8 cellular contexts compared by ENCODE assay signal in genomic region chr3:8110966-8111798, GRCh38.
DNase-seq lines count a peak whose midpoint lies in the region; ATAC-seq, FAIRE-seq and TF ChIP-seq lines count a peak whose summit lies in the region.

No MANE protein-coding gene starts in this region.

- peak; percentile 50 for TF ChIP-seq CTCF in GM13976 (IDR thresholded peaks at IDR 0.05; ENCODE audit: borderline replicate concordance, control extremely low read depth, extremely low read depth, insufficient read depth, missing control alignments)
- TF ChIP-seq CTCF in bronchial epithelial cell (IDR thresholded peaks at IDR 0.05; ENCODE audit: insufficient read depth, low read length, severe bottlenecking) = peak; percentile 78
- peak; percentile 63 to 96 (median 80) for TF ChIP-seq CTCF in keratinocyte (optimal IDR thresholded peaks at IDR 0.05 in 1 of 3, IDR thresholded peaks at IDR 0.05 in 1 of 3, conservative IDR thresholded peaks at IDR 0.05 in 1 of 3; ENCODE audit: extremely low read depth in 1 of 3, insufficient read depth in 2 of 3, low read length in 3 of 3)

- H3K27ac ChIP-seq in keratinocyte (ENCODE audit: control insufficient read depth, insufficient read depth, low read length) = no peak overlapping the region

- ATAC-seq in HG02840 (IDR thresholded peaks at IDR 0.05; ENCODE audit: low FRiP score, unreplicated experiment) = peak; percentile 87

- dilution Hi-C loops in keratinocyte (cut with MboI; ENCODE audit: extremely low pct_ligation_motif_present, low sequenced_read_pairs) = no loop called here

- H3K4me3 ChIP-seq in bronchial epithelial cell (ENCODE audit: low read depth, low read length) = no peak overlapping the region
- H3K4me3 ChIP-seq in keratinocyte (ENCODE audit: control insufficient read depth in 2 of 3, extremely low read depth in 1 of 3, insufficient read depth in 2 of 3, low read depth in 1 of 3, low read length in 3 of 3) = no peak overlapping the region

- FAIRE-seq in bronchial epithelial cell (lab: Jason Lieb, UNC) = peak; percentile 36
- FAIRE-seq in keratinocyte (lab: Jason Lieb, UNC) = peak; percentile 90

- no peaks in the 10 kb centered on the region for H3K9me3 ChIP-seq in keratinocyte (ENCODE audit: control insufficient read depth, low read depth, low read length)

- in situ Hi-C loops in GM13976 (cut with MboI; ENCODE audit: low sequenced_read_pairs, unreplicated experiment) = no loop called here

- no peak overlapping the region for H2AFZ ChIP-seq in keratinocyte (ENCODE audit: control insufficient read depth, low read length)

- H3K36me3 ChIP-seq in bronchial epithelial cell (ENCODE audit: control insufficient read depth, insufficient read depth, low read length) (no peaks in the 10 kb centered on the region), keratinocyte (ENCODE audit: control insufficient read depth in 2 of 2, extremely low read depth in 1 of 2, insufficient read depth in 2 of 2, low read length in 2 of 2) (no peaks in the 10 kb centered on the region)

- no peaks in the 10 kb centered on the region for H3K79me2 ChIP-seq in keratinocyte (ENCODE audit: control insufficient read depth, insufficient read depth, low read length)

- H3K9ac ChIP-seq in keratinocyte (ENCODE audit: control insufficient read depth, extremely low read depth, insufficient read depth, low read length) = no peak overlapping the region

- peak; percentile 17 for DNase-seq in 8988T
- peak; percentile 34 for DNase-seq in GM13976 (ENCODE audit: low spot score)
- peak; percentile 47 for DNase-seq in NCI-H1105 treated with DMSO at 0.1 percent for 48 hours (lab: John Stamatoyannopoulos, UW)
- peak; percentile 25 for DNase-seq in UCSD-AML1 (lab: John Stamatoyannopoulos, UW; ENCODE audit: unreplicated experiment)
- peak; percentile 80 for DNase-seq in bronchial epithelial cell (ENCODE audit: low read depth)
- peak; percentile 7 for DNase-seq in keratinocyte (ENCODE audit: low read depth, low spot score)
- DNase-seq in stimulated activated CD4-positive, alpha-beta T cell treated with anti-CD3 and anti-CD28 coated beads, Interleukin-1b, Interleukin-23, amount 100 ng/mL, for 48 hours = peak; percentile 71

- no peaks in the 10 kb centered on the region for H3K4me1 ChIP-seq in keratinocyte (ENCODE audit: control insufficient read depth, extremely low read depth, insufficient read depth, low read length)

- no peak overlapping the region for H3K4me2 ChIP-seq in keratinocyte (ENCODE audit: control insufficient read depth, extremely low read depth, insufficient read depth, low read depth, low read length)

- H3K27me3 ChIP-seq in bronchial epithelial cell (ENCODE audit: control insufficient read depth, insufficient read depth, low read length) (no peaks in the 10 kb centered on the region), keratinocyte (ENCODE audit: control insufficient read depth, extremely low read depth, insufficient read depth, low read length) (no peaks in the 10 kb centered on the region)

- H4K20me1 ChIP-seq in keratinocyte (ENCODE audit: control insufficient read depth, extremely low read depth, insufficient read depth, low read length) = no peaks in the 10 kb centered on the region

- H3K9me1 ChIP-seq in keratinocyte (ENCODE audit: control insufficient read depth, extremely low read depth, insufficient read depth, low read length) = no peaks in the 10 kb centered on the region

Comparison
In these comparisons a context has a peak if more than half of its experiments do, and no peak if none do; other contexts are left out.
1. DNase-seq: peak in every context shown above with its lines; median percentile 80 in bronchial epithelial cell; 71 in stimulated activated CD4-positive, alpha-beta T cell treated with anti-CD3 and anti-CD28 coated beads, Interleukin-1b, Interleukin-23, amount 100 ng/mL, for 48 hours; 47 in NCI-H1105 treated with DMSO at 0.1 percent for 48 hours; 34 in GM13976; 25 in UCSD-AML1; 17 in 8988T; 7 in keratinocyte.